Comparison of ENCODE assay signal across 24 cellular contexts in genomic region chr6:10422282-10423034, GRCh38. TPM values are rescaled to one million over a fixed set of nuclear protein-coding genes. Genes with fewer than 3 reads are reported as not detected.
"Had no signal": no experiment of that assay in that cellular context is flagged by ENCODE, and none has a peak within 500 bp of the region (broad histone marks: within the 10 kb centered on the region; RNA-seq: fewer than 3 reads in every experiment).

No MANE protein-coding gene starts in this region.

- H3K4me3 Mint-ChIP-seq: activated CD4-positive, alpha-beta memory T cell treated with anti-CD3 and anti-CD28 coated beads for 36 hours; activated naive CD8-positive, alpha-beta T cell treated with anti-CD3 and anti-CD28 coated beads, Interleukin-2, amount 10 ng/mL, durations not matched to agents 7 days and 5 days; stimulated activated effector memory CD8-positive, alpha-beta T cell treated with anti-CD3 and anti-CD28 coated beads, Interleukin-12 subunit alpha, Interleukin-12 subunit beta, amount 100 ng/mL, for 72 hours had no signal

- H3K36me3 ChIP-seq: gastroesophageal sphincter, heart left ventricle, right lobe of liver, stomach, suprapubic skin, transverse colon, vagina had no signal

- H3K27ac ChIP-seq: coronary artery, epithelial cell of prostate, gastroesophageal sphincter, heart left ventricle, parathyroid adenoma, right lobe of liver, skin epidermis, stomach, suprapubic skin, transverse colon, vagina had no signal

- H3K9me3 Mint-ChIP-seq: nephron had no signal

- DNase-seq: activated CD4-positive, alpha-beta memory T cell treated with anti-CD3 and anti-CD28 coated beads for 36 hours; activated CD4-positive, alpha-beta T cell treated with anti-CD3 and anti-CD28 coated beads for 4 hours; activated CD4-positive, CD25-positive, alpha-beta regulatory T cell; activated naive CD4-positive, alpha-beta T cell treated with Interleukin-2 at 50 U/mL for 16 hours; activated naive CD8-positive, alpha-beta T cell treated with anti-CD3 and anti-CD28 coated beads, Interleukin-2, amount 10 ng/mL, durations not matched to agents 7 days and 5 days; activated T-cell treated with anti-CD3 and anti-CD28 coated beads, Interleukin-2, amount 50 U/mL, for 48 hours; amniotic stem cell; cerebellar nuclear complex; left cardiac atrium; right lobe of liver; stimulated activated CD4-positive, alpha-beta T cell treated with anti-CD3 and anti-CD28 coated beads, Interleukin-2, amount 100 ng/mL, for 24 hours; stomach had no signal

- H3K36me3 Mint-ChIP-seq: stimulated activated effector memory CD8-positive, alpha-beta T cell treated with anti-CD3 and anti-CD28 coated beads, Interleukin-12 subunit alpha, Interleukin-12 subunit beta, amount 100 ng/mL, for 72 hours had no signal

- ATAC-seq: gastroesophageal sphincter; heart left ventricle; left cardiac atrium; right lobe of liver; stimulated activated effector memory CD8-positive, alpha-beta T cell treated with anti-CD3 and anti-CD28 coated beads, Interleukin-12 subunit alpha, Interleukin-12 subunit beta, amount 100 ng/mL, for 72 hours had no signal

- H3K4me3 ChIP-seq: coronary artery, gastroesophageal sphincter, heart left ventricle, right lobe of liver, skin epidermis, stomach, suprapubic skin, transverse colon, vagina had no signal

- H3K79me2 ChIP-seq: parathyroid adenoma had no signal

- H3K27me3 ChIP-seq: vagina had no signal

- H3K9me3 ChIP-seq: heart left ventricle, right lobe of liver, suprapubic skin, transverse colon, vagina had no signal

- H3K27ac Mint-ChIP-seq: activated CD4-positive, alpha-beta memory T cell treated with anti-CD3 and anti-CD28 coated beads for 36 hours; memory B cell; nephron; stimulated activated effector memory CD8-positive, alpha-beta T cell treated with anti-CD3 and anti-CD28 coated beads, Interleukin-12 subunit alpha, Interleukin-12 subunit beta, amount 100 ng/mL, for 72 hours had no signal

RNA-seq across cellular contexts. Expression of gene TFAP2A, which starts 7.6 kb away (rescaled TPM):
- total RNA-seq: activated naive CD8-positive, alpha-beta T cell treated with anti-CD3 and anti-CD28 coated beads, Interleukin-2, amount 10 ng/mL, durations not matched to agents 7 days and 5 days; transverse colon had no signal
